In the genomic region with DNA sequence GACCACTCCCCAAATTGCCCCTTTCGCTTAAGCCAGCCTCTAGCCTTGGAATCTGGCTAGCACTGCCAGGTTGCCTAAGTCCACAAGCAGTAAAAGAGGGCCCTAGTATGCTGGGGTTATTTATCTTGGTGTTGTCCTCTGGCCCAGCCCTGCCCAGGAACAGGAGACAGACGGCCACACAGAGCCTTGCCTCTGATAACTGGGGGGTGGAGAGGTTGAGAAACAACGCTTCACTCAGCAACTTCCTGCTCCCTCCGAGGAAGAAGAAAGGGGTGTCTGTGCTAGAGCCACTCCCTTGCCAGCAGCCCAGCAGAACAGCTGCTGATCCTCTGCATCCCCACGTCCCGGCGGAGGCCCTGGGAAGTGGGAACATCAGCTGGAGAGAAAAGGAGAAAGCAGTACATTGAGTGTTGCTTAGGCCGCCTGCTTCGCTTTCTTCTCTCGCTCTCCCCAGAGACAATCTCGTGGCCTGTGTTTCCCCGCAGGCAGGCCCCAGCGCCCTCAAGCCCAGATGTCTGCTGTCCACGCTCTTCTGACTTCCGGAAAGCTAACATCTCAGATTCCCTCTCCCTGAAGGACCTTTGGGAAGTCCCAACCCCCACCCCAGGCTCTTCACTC, we compare ENCODE assay signal across 1 cellular context.
TF ChIP-seq lines count a peak whose summit lies in the region.

No MANE protein-coding gene starts in this region.

TF ChIP-seq in HepG2, 621 proteins besides CTCF, POLR2A, EP300 and RAD21 (continued from another document and continues in another):
- TF ChIP-seq, protein P1, sequence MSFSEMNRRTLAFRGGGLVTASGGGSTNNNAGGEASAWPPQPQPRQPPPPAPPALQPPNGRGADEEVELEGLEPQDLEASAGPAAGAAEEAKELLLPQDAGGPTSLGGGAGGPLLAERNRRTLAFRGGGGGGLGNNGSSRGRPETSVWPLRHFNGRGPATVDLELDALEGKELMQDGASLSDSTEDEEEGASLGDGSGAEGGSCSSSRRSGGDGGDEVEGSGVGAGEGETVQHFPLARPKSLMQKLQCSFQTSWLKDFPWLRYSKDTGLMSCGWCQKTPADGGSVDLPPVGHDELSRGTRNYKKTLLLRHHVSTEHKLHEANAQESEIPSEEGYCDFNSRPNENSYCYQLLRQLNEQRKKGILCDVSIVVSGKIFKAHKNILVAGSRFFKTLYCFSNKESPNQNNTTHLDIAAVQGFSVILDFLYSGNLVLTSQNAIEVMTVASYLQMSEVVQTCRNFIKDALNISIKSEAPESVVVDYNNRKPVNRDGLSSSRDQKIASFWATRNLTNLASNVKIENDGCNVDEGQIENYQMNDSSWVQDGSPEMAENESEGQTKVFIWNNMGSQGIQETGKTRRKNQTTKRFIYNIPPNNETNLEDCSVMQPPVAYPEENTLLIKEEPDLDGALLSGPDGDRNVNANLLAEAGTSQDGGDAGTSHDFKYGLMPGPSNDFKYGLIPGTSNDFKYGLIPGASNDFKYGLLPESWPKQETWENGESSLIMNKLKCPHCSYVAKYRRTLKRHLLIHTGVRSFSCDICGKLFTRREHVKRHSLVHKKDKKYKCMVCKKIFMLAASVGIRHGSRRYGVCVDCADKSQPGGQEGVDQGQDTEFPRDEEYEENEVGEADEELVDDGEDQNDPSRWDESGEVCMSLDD (CRISPR knock-in tag; IDR thresholded peaks at IDR 0.05; ENCODE audit: borderline replicate concordance), result no peak; the same call in 1 of the 2 replicates
- TF ChIP-seq FOXJ3 (CRISPR knock-in tag; IDR thresholded peaks at IDR 0.05; ENCODE audit: borderline replicate concordance) (peak; percentile 28; the same call in 1 of the 2 replicates), ZNF44 (CRISPR knock-in tag; IDR thresholded peaks at IDR 0.05) (no peak), CCAR2 (optimal IDR thresholded peaks at IDR 0.05; ENCODE audit: low read depth, low read length) (no peak), FOXO1 (CRISPR knock-in tag; IDR thresholded peaks at IDR 0.05) (peak; percentile 18; the same call in 1 of the 2 replicates), EEA1 (CRISPR knock-in tag; IDR thresholded peaks at IDR 0.05; ENCODE audit: borderline replicate concordance) (no peak), FOXM1 (CRISPR knock-in tag; IDR thresholded peaks at IDR 0.05) (no peak), ZNF251 (CRISPR knock-in tag; IDR thresholded peaks at IDR 0.05) (no peak), ARNTL (CRISPR knock-in tag; IDR thresholded peaks at IDR 0.05) (0 out of 2 replicates have a peak, but pooled peaks have one; percentile 23), ZNF350 (CRISPR knock-in tag; IDR thresholded peaks at IDR 0.05; ENCODE audit: borderline replicate concordance, low read depth) (peak; percentile 54; the same call in 1 of the 2 replicates), SIX1 (CRISPR knock-in tag; IDR thresholded peaks at IDR 0.05; ENCODE audit: borderline replicate concordance) (no peak), ZNF17 (CRISPR knock-in tag; IDR thresholded peaks at IDR 0.05) (no peak), GATAD2A (CRISPR knock-in tag; IDR thresholded peaks at IDR 0.05) (peak; percentile 81), SMC3 (IDR thresholded peaks at IDR 0.05; ENCODE audit: low read length) (no peak), JARID2 (CRISPR knock-in tag; IDR thresholded peaks at IDR 0.05; ENCODE audit: insufficient replicate concordance) (no peak), RAD51 (IDR thresholded peaks at IDR 0.05; ENCODE audit: borderline replicate concordance) (no peak), PRPF4 (IDR thresholded peaks at IDR 0.05; ENCODE audit: low read depth, low read length, poor library complexity, severe bottlenecking) (no peak), ZNF383 (CRISPR knock-in tag; IDR thresholded peaks at IDR 0.05; ENCODE audit: borderline replicate concordance) (no peak), SIX4 (CRISPR knock-in tag; IDR thresholded peaks at IDR 0.05) (no peak), REPIN1 (CRISPR knock-in tag; IDR thresholded peaks at IDR 0.05; ENCODE audit: borderline replicate concordance, low read depth) (0 out of 2 replicates have a peak, but pooled peaks have one; percentile 54), KAT7 (CRISPR knock-in tag; IDR thresholded peaks at IDR 0.05; ENCODE audit: borderline replicate concordance) (no peak; the same call in 1 of the 2 replicates), JDP2 (CRISPR knock-in tag; IDR thresholded peaks at IDR 0.05; ENCODE audit: borderline replicate concordance) (no peak), KAT2B (IDR thresholded peaks at IDR 0.05; ENCODE audit: borderline replicate concordance, low read depth, low read length) (no peak), SALL2 (CRISPR knock-in tag; IDR thresholded peaks at IDR 0.05) (no peak), ZKSCAN1 (IDR thresholded peaks at IDR 0.05; ENCODE audit: low read length) (no peak), SNAI1 (CRISPR knock-in tag; IDR thresholded peaks at IDR 0.05; ENCODE audit: borderline replicate concordance) (no peak), RARG (CRISPR knock-in tag; IDR thresholded peaks at IDR 0.05; ENCODE audit: low read depth) (no peak), ZNF549 (CRISPR knock-in tag; IDR thresholded peaks at IDR 0.05) (no peak), BRD4 (CRISPR knock-in tag; IDR thresholded peaks at IDR 0.05) (no peak), RFX5 (IDR thresholded peaks at IDR 0.05; ENCODE audit: low read depth, low read length) (no peak), ZNF121 (CRISPR knock-in tag; IDR thresholded peaks at IDR 0.05) (0 out of 2 replicates have a peak, but pooled peaks have one; percentile 39), ZNF605 (CRISPR knock-in tag; IDR thresholded peaks at IDR 0.05) (peak; percentile 87), KLF9 (CRISPR knock-in tag; IDR thresholded peaks at IDR 0.05; ENCODE audit: low read depth) (no peak), ZSCAN9 (CRISPR knock-in tag; IDR thresholded peaks at IDR 0.05; ENCODE audit: borderline replicate concordance) (no peak; the same call in 1 of the 2 replicates), ZNF678 (CRISPR knock-in tag; IDR thresholded peaks at IDR 0.05) (no peak), ZFYVE20 (CRISPR knock-in tag; IDR thresholded peaks at IDR 0.05; ENCODE audit: borderline replicate concordance, low read depth) (no peak), ZNF12 (CRISPR knock-in tag; IDR thresholded peaks at IDR 0.05) (no peak), POGZ (CRISPR knock-in tag; IDR thresholded peaks at IDR 0.05) (0 out of 2 replicates have a peak, but pooled peaks have one; percentile 57), TRIM24 (CRISPR knock-in tag; IDR thresholded peaks at IDR 0.05) (no peak), HIVEP1 (CRISPR knock-in tag; IDR thresholded peaks at IDR 0.05) (peak; percentile 65; the same call in 1 of the 2 replicates), SP4 (CRISPR knock-in tag; IDR thresholded peaks at IDR 0.05) (peak; percentile 56), NFATC3 (CRISPR knock-in tag; IDR thresholded peaks at IDR 0.05) (no peak)
- TF ChIP-seq, protein P2, sequence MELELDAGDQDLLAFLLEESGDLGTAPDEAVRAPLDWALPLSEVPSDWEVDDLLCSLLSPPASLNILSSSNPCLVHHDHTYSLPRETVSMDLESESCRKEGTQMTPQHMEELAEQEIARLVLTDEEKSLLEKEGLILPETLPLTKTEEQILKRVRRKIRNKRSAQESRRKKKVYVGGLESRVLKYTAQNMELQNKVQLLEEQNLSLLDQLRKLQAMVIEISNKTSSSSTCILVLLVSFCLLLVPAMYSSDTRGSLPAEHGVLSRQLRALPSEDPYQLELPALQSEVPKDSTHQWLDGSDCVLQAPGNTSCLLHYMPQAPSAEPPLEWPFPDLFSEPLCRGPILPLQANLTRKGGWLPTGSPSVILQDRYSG (CRISPR knock-in tag; IDR thresholded peaks at IDR 0.05), result no peak
- TF ChIP-seq, protein P3, sequence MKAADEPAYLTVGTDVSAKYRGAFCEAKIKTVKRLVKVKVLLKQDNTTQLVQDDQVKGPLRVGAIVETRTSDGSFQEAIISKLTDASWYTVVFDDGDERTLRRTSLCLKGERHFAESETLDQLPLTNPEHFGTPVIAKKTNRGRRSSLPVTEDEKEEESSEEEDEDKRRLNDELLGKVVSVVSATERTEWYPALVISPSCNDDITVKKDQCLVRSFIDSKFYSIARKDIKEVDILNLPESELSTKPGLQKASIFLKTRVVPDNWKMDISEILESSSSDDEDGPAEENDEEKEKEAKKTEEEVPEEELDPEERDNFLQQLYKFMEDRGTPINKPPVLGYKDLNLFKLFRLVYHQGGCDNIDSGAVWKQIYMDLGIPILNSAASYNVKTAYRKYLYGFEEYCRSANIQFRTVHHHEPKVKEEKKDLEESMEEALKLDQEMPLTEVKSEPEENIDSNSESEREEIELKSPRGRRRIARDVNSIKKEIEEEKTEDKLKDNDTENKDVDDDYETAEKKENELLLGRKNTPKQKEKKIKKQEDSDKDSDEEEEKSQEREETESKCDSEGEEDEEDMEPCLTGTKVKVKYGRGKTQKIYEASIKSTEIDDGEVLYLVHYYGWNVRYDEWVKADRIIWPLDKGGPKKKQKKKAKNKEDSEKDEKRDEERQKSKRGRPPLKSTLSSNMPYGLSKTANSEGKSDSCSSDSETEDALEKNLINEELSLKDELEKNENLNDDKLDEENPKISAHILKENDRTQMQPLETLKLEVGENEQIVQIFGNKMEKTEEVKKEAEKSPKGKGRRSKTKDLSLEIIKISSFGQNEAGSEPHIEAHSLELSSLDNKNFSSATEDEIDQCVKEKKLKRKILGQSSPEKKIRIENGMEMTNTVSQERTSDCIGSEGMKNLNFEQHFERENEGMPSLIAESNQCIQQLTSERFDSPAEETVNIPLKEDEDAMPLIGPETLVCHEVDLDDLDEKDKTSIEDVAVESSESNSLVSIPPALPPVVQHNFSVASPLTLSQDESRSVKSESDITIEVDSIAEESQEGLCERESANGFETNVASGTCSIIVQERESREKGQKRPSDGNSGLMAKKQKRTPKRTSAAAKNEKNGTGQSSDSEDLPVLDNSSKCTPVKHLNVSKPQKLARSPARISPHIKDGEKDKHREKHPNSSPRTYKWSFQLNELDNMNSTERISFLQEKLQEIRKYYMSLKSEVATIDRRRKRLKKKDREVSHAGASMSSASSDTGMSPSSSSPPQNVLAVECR (CRISPR knock-in tag; IDR thresholded peaks at IDR 0.05; ENCODE audit: borderline replicate concordance), result peak; percentile 58; the same call in 1 of the 2 replicates
- TF ChIP-seq, protein P4, sequence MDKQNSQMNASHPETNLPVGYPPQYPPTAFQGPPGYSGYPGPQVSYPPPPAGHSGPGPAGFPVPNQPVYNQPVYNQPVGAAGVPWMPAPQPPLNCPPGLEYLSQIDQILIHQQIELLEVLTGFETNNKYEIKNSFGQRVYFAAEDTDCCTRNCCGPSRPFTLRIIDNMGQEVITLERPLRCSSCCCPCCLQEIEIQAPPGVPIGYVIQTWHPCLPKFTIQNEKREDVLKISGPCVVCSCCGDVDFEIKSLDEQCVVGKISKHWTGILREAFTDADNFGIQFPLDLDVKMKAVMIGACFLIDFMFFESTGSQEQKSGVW (CRISPR knock-in tag; IDR thresholded peaks at IDR 0.05; ENCODE audit: borderline replicate concordance), result no peak
- TF ChIP-seq, protein P5, sequence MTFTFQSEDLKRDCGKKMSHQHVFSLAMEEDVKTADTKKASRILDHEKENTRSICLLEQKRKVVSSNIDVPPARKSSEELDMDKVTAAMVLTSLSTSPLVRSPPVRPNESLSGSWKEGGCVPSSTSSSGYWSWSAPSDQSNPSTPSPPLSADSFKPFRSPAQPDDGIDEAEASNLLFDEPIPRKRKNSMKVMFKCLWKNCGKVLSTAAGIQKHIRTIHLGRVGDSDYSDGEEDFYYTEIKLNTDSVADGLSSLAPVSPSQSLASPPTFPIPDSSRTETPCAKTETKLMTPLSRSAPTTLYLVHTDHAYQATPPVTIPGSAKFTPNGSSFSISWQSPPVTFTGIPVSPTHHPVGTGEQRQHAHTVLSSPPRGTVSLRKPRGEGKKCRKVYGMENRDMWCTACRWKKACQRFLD (CRISPR knock-in tag; IDR thresholded peaks at IDR 0.05; ENCODE audit: borderline replicate concordance), result no peak
- TF ChIP-seq, protein P6, sequence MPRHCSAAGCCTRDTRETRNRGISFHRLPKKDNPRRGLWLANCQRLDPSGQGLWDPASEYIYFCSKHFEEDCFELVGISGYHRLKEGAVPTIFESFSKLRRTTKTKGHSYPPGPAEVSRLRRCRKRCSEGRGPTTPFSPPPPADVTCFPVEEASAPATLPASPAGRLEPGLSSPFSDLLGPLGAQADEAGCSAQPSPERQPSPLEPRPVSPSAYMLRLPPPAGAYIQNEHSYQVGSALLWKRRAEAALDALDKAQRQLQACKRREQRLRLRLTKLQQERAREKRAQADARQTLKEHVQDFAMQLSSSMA (CRISPR knock-in tag; IDR thresholded peaks at IDR 0.05), result no peak
- TF ChIP-seq, protein P7, sequence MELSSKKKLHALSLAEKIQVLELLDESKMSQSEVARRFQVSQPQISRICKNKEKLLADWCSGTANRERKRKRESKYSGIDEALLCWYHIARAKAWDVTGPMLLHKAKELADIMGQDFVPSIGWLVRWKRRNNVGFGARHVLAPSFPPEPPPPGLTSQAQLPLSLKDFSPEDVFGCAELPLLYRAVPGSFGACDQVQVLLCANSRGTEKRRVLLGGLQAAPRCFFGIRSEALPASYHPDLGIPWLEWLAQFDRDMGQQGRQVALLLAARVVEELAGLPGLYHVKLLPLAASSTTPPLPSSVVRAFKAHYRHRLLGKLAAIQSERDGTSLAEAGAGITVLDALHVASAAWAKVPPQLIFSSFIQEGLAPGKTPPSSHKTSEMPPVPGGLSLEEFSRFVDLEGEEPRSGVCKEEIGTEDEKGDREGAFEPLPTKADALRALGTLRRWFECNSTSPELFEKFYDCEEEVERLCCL (CRISPR knock-in tag; IDR thresholded peaks at IDR 0.05; ENCODE audit: borderline replicate concordance), result no peak
- TF ChIP-seq, protein P8, sequence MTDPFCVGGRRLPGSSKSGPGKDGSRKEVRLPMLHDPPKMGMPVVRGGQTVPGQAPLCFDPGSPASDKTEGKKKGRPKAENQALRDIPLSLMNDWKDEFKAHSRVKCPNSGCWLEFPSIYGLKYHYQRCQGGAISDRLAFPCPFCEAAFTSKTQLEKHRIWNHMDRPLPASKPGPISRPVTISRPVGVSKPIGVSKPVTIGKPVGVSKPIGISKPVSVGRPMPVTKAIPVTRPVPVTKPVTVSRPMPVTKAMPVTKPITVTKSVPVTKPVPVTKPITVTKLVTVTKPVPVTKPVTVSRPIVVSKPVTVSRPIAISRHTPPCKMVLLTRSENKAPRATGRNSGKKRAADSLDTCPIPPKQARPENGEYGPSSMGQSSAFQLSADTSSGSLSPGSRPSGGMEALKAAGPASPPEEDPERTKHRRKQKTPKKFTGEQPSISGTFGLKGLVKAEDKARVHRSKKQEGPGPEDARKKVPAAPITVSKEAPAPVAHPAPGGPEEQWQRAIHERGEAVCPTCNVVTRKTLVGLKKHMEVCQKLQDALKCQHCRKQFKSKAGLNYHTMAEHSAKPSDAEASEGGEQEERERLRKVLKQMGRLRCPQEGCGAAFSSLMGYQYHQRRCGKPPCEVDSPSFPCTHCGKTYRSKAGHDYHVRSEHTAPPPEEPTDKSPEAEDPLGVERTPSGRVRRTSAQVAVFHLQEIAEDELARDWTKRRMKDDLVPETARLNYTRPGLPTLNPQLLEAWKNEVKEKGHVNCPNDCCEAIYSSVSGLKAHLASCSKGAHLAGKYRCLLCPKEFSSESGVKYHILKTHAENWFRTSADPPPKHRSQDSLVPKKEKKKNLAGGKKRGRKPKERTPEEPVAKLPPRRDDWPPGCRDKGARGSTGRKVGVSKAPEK (CRISPR knock-in tag; IDR thresholded peaks at IDR 0.05; ENCODE audit: borderline replicate concordance), result peak; percentile 77; the same call in 1 of the 2 replicates
